ENCODE assay signal across 1 cellular context in the genomic region with DNA sequence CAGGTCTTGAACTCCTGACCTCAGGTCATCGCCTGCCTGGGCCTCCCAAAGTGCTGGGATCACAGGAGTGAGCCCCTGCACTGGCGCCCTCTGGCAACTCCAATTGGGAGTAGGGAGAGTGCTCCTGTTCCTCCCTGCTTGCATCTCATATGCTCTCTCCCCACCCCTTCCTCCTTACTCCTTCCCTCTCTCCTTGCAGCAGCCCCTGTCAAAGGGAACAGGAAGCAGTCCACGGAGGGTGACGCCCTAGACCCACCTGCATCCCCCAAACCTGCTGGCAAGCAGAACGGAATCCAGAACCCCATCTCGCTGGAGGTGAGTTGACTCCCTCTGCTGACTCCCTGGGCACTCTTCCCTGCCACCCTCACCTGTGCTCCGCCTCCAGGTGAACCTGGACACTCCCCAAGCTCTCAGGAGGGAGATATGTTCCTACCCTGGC.
TF ChIP-seq lines count a peak whose summit lies in the region.

No MANE protein-coding gene starts in this region.

TF ChIP-seq in WTC11, 78 proteins besides CTCF, POLR2A, EP300 and RAD21 (continued from another document):
- TF ChIP-seq, protein P1, sequence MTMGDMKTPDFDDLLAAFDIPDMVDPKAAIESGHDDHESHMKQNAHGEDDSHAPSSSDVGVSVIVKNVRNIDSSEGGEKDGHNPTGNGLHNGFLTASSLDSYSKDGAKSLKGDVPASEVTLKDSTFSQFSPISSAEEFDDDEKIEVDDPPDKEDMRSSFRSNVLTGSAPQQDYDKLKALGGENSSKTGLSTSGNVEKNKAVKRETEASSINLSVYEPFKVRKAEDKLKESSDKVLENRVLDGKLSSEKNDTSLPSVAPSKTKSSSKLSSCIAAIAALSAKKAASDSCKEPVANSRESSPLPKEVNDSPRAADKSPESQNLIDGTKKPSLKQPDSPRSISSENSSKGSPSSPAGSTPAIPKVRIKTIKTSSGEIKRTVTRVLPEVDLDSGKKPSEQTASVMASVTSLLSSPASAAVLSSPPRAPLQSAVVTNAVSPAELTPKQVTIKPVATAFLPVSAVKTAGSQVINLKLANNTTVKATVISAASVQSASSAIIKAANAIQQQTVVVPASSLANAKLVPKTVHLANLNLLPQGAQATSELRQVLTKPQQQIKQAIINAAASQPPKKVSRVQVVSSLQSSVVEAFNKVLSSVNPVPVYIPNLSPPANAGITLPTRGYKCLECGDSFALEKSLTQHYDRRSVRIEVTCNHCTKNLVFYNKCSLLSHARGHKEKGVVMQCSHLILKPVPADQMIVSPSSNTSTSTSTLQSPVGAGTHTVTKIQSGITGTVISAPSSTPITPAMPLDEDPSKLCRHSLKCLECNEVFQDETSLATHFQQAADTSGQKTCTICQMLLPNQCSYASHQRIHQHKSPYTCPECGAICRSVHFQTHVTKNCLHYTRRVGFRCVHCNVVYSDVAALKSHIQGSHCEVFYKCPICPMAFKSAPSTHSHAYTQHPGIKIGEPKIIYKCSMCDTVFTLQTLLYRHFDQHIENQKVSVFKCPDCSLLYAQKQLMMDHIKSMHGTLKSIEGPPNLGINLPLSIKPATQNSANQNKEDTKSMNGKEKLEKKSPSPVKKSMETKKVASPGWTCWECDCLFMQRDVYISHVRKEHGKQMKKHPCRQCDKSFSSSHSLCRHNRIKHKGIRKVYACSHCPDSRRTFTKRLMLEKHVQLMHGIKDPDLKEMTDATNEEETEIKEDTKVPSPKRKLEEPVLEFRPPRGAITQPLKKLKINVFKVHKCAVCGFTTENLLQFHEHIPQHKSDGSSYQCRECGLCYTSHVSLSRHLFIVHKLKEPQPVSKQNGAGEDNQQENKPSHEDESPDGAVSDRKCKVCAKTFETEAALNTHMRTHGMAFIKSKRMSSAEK (CRISPR knock-in tag; IDR thresholded peaks at IDR 0.05; ENCODE audit: borderline replicate concordance): no peak
- TF ChIP-seq NR1H2 (CRISPR knock-in tag; IDR thresholded peaks at IDR 0.05): no peak
- TF ChIP-seq, protein P2, sequence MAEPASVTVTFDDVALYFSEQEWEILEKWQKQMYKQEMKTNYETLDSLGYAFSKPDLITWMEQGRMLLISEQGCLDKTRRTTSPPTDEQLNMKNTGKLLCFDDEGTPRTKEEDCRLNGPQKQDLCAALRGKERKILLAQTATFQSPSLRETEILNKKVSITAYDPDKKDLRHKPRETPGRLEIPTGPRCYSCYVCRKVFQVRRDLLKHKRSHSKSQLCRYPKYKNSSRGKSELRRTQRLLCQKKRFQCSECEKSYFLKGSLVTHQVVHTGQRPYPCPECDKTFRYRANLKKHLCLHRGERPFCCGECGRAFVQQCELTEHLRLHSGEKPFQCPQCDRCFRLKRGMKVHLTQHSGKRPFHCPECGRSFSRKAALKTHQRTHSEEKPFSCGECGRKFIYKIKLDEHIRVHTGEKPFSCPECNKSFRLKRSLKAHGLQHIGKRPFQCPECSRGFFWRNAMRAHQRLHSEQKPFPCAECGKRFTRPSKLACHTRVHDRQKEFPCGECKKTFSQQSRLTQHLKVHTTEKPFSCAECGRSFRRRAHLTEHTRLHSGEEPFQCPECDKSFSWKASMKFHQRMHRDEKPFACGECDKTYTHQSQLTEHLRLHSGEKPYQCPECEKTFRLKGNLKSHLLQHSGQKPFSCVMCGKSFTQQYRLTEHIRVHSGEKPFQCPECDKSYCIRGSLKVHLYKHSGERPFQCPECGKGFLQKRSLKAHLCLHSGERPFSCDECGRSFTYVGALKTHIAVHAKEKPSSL (CRISPR knock-in tag; conservative IDR thresholded peaks at IDR 0.05): no peak
- TF ChIP-seq, protein P3, sequence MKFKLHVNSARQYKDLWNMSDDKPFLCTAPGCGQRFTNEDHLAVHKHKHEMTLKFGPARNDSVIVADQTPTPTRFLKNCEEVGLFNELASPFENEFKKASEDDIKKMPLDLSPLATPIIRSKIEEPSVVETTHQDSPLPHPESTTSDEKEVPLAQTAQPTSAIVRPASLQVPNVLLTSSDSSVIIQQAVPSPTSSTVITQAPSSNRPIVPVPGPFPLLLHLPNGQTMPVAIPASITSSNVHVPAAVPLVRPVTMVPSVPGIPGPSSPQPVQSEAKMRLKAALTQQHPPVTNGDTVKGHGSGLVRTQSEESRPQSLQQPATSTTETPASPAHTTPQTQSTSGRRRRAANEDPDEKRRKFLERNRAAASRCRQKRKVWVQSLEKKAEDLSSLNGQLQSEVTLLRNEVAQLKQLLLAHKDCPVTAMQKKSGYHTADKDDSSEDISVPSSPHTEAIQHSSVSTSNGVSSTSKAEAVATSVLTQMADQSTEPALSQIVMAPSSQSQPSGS (CRISPR knock-in tag; IDR thresholded peaks at IDR 0.05; ENCODE audit: borderline replicate concordance, low read depth): no peak
- TF ChIP-seq IRF2 (CRISPR knock-in tag; IDR thresholded peaks at IDR 0.05; ENCODE audit: borderline replicate concordance, low read depth): no peak
- TF ChIP-seq NR3C1 (CRISPR knock-in tag; conservative IDR thresholded peaks at IDR 0.05; ENCODE audit: low read depth): no peak
- TF ChIP-seq NR2C2 (CRISPR knock-in tag; IDR thresholded peaks at IDR 0.05): no peak
- no peak for TF ChIP-seq SMAD3 (CRISPR knock-in tag; IDR thresholded peaks at IDR 0.05; ENCODE audit: borderline replicate concordance)
- no peak for TF ChIP-seq ATF1 (CRISPR knock-in tag; IDR thresholded peaks at IDR 0.05)
- TF ChIP-seq SOX15 (CRISPR knock-in tag; IDR thresholded peaks at IDR 0.05): no peak
- TF ChIP-seq, protein P4, sequence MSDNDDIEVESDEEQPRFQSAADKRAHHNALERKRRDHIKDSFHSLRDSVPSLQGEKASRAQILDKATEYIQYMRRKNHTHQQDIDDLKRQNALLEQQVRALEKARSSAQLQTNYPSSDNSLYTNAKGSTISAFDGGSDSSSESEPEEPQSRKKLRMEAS (CRISPR knock-in tag; IDR thresholded peaks at IDR 0.05): peak; percentile 15; the same call in 1 of the 2 replicates
- no peak for TF ChIP-seq HMGA2 (CRISPR knock-in tag; IDR thresholded peaks at IDR 0.05)
- peak; percentile 3; the same call in 1 of the 2 replicates for TF ChIP-seq ZNF423 (CRISPR knock-in tag; IDR thresholded peaks at IDR 0.05)
- no peak for TF ChIP-seq ETV6 (CRISPR knock-in tag; IDR thresholded peaks at IDR 0.05)
- no peak for TF ChIP-seq NFATC4 (CRISPR knock-in tag; IDR thresholded peaks at IDR 0.05)
- peak; percentile 90 for TF ChIP-seq ZNF263 (CRISPR knock-in tag; IDR thresholded peaks at IDR 0.05; ENCODE audit: low read depth)
- TF ChIP-seq TEAD1 (CRISPR knock-in tag; IDR thresholded peaks at IDR 0.05): no peak
- TF ChIP-seq TP53 (CRISPR knock-in tag; IDR thresholded peaks at IDR 0.05): no peak
- TF ChIP-seq GABPB1 (CRISPR knock-in tag; IDR thresholded peaks at IDR 0.05): no peak
- TF ChIP-seq EMX1 (CRISPR knock-in tag; IDR thresholded peaks at IDR 0.05): no peak
- TF ChIP-seq, protein P5, sequence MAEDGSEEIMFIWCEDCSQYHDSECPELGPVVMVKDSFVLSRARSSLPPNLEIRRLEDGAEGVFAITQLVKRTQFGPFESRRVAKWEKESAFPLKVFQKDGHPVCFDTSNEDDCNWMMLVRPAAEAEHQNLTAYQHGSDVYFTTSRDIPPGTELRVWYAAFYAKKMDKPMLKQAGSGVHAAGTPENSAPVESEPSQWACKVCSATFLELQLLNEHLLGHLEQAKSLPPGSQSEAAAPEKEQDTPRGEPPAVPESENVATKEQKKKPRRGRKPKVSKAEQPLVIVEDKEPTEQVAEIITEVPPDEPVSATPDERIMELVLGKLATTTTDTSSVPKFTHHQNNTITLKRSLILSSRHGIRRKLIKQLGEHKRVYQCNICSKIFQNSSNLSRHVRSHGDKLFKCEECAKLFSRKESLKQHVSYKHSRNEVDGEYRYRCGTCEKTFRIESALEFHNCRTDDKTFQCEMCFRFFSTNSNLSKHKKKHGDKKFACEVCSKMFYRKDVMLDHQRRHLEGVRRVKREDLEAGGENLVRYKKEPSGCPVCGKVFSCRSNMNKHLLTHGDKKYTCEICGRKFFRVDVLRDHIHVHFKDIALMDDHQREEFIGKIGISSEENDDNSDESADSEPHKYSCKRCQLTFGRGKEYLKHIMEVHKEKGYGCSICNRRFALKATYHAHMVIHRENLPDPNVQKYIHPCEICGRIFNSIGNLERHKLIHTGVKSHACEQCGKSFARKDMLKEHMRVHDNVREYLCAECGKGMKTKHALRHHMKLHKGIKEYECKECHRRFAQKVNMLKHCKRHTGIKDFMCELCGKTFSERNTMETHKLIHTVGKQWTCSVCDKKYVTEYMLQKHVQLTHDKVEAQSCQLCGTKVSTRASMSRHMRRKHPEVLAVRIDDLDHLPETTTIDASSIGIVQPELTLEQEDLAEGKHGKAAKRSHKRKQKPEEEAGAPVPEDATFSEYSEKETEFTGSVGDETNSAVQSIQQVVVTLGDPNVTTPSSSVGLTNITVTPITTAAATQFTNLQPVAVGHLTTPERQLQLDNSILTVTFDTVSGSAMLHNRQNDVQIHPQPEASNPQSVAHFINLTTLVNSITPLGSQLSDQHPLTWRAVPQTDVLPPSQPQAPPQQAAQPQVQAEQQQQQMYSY (CRISPR knock-in tag; IDR thresholded peaks at IDR 0.05): no peak
- no peak for TF ChIP-seq JUN (CRISPR knock-in tag; IDR thresholded peaks at IDR 0.05)
- TF ChIP-seq TCF7 (CRISPR knock-in tag; IDR thresholded peaks at IDR 0.05; ENCODE audit: low read depth): no peak
